Comparison of ENCODE assay signal across 22 cellular contexts in genomic region chr20:402496-402885, GRCh38. TPM values are rescaled to one million over a fixed set of nuclear protein-coding genes. Genes with fewer than 3 reads are reported as not detected.
DNase-seq lines count a peak whose midpoint lies in the region; ATAC-seq and TF ChIP-seq lines count a peak whose summit lies in the region.
"Had no signal": no experiment of that assay in that cellular context is flagged by ENCODE, and none has a peak within 500 bp of the region (broad histone marks: within the 10 kb centered on the region; RNA-seq: fewer than 3 reads in every experiment).

No MANE protein-coding gene starts in this region.

- no peaks in the 10 kb centered on the region; the same call in 1 of the 2 replicates for H3K36me3 ChIP-seq in Caco-2 (ENCODE audit: control insufficient read depth, insufficient read depth, low read length)
- H3K36me3 ChIP-seq in PC-3 (ENCODE audit: low read depth, low read length): peaks cover 6% of the 10 kb centered on the region; the same call in 1 of the 2 replicates
- H3K36me3 ChIP-seq: prostate gland had no signal

- no peaks in the 10 kb centered on the region for H3F3A ChIP-seq in PC-3 (ENCODE audit: low read length, unreplicated experiment)

- BruUV-seq in Caco-2 (replicated peaks; lab: Mats Ljungman, UMichigan): TSS peak; percentile 47
- TSS peak; percentile 24 for BruUV-seq in PC-3 (replicated peaks; lab: Mats Ljungman, UMichigan)

- peak overlapping the region; percentile 65 for H3K9ac ChIP-seq in PC-3 (ENCODE audit: low read length)

- ATAC-seq in PC-3 (no peak), HG02763 (IDR thresholded peaks at IDR 0.05; ENCODE audit: unreplicated experiment) (no peak), HG02610 (IDR thresholded peaks at IDR 0.05; ENCODE audit: unreplicated experiment) (no peak), left ventricle myocardium superior (no peak)
- no peak for ATAC-seq in effector memory CD8-positive, alpha-beta T cell (replicated peaks)
- ATAC-seq: CD8-positive, alpha-beta T cell; T-cell had no signal

- peak overlapping the region; percentile 96 for H3K27ac ChIP-seq in 22Rv1
- peak overlapping the region; percentile 91 for H3K27ac ChIP-seq in PC-3 (ENCODE audit: low read length)
- peak overlapping the region; percentile 100 for H3K27ac ChIP-seq in epithelial cell of prostate
- H3K27ac ChIP-seq: prostate gland, tibial artery had no signal

- H3K9me3 Mint-ChIP-seq in Caco-2 (ENCODE audit: unreplicated experiment): no peaks in the 10 kb centered on the region
- H3K9me3 Mint-ChIP-seq in effector memory CD8-positive, alpha-beta T cell: no peaks in the 10 kb centered on the region
- H3K9me3 Mint-ChIP-seq: CD8-positive, alpha-beta T cell; T-cell had no signal

- no peak for TF ChIP-seq CTCF in 22Rv1 (IDR thresholded peaks at IDR 0.05)
- TF ChIP-seq CTCF in Caco-2 (IDR thresholded peaks at IDR 0.05; ENCODE audit: insufficient read depth in 1 of 2, low read depth in 1 of 2, low read length in 1 of 2, severe bottlenecking in 1 of 2, unreplicated experiment in 1 of 2): no peak
- TF ChIP-seq CTCF in PC-3 (conservative IDR thresholded peaks at IDR 0.05; ENCODE audit: low read depth, low read length): no peak

- H3K27me3 ChIP-seq in Caco-2 (replicated peaks; ENCODE audit: control insufficient read depth, insufficient read depth, low read length) (no peaks in the 10 kb centered on the region), PC-3 (ENCODE audit: low read length) (no peaks in the 10 kb centered on the region)
- H3K27me3 ChIP-seq: tibial artery had no signal

- H3K4me3 ChIP-seq in Caco-2 (ENCODE audit: low read depth, low read length) (no peak overlapping the region), PC-3 (ENCODE audit: low read length) (no peak overlapping the region)
- H3K4me3 ChIP-seq: prostate gland, tibial artery had no signal

- DNase-seq in Caco-2 (no peak), PC-3 (no peak), epithelial cell of prostate (ENCODE audit: low read depth, low spot score) (no peak), left ventricle myocardium superior (no peak)
- DNase-seq in effector memory CD8-positive, alpha-beta T cell: no peak
- DNase-seq: activated CD4-positive, alpha-beta T cell treated with anti-CD3 and anti-CD28 coated beads, Interleukin-2, amount 50 U/mL, for 4 hours; activated naive CD4-positive, alpha-beta T cell treated with anti-CD3 and anti-CD28 coated beads, Interleukin-2, amount 50 U/mL, for 16 hours; CD8-positive, alpha-beta T cell; DMS79 treated with DMSO at 0.1 percent for 48 hours; H7; midbrain; NCI-H146; NCI-H2171 treated with DMSO at 0.1 percent for 48 hours; SIG-M5; stimulated activated CD4-positive, alpha-beta T cell treated with anti-CD3 and anti-CD28 coated beads, Interleukin-2, amount 100 ng/mL, for 24 hours; stimulated activated naive CD4-positive, alpha-beta T cell had no signal

- H3K27ac Mint-ChIP-seq in Caco-2 (ENCODE audit: unreplicated experiment): peak overlapping the region; percentile 98
- no peak overlapping the region for H3K27ac Mint-ChIP-seq in effector memory CD8-positive, alpha-beta T cell
- H3K27ac Mint-ChIP-seq: CD8-positive, alpha-beta T cell had no signal

- H3K4me1 ChIP-seq in Caco-2: peaks cover 33% of the 10 kb centered on the region
- H3K4me1 ChIP-seq in PC-3 (ENCODE audit: insufficient read depth, low read length): peaks cover 33% of the 10 kb centered on the region
- H3K4me1 ChIP-seq: prostate gland had no signal

- CTCF ChIA-PET in Caco-2 (lab: Charles Lee) (no interaction called here), PC-3 (lab: Charles Lee) (no interaction called here)

- intact Hi-C loops in Caco-2 (cut with micrococcal nuclease; ENCODE audit: unreplicated experiment) (loop anchor here (1.0 to 5.0 kb wide), 4 partner anchors 22 to 60 kb away; partner anchors contain the start of genes TBC1D20 and TRIB3), PC-3 (cut with micrococcal nuclease) (loop anchor here (5.0 kb wide), 1 partner anchor 40 kb away; no protein-coding TSS in a partner anchor), left ventricle myocardium superior (cut with micrococcal nuclease) (no loop called here)

- H4K20me1 ChIP-seq in PC-3 (ENCODE audit: low read length): no peaks in the 10 kb centered on the region

- no peaks in the 10 kb centered on the region for H3K79me2 ChIP-seq in PC-3 (ENCODE audit: low read length)

- no peak overlapping the region for H3K4me3 Mint-ChIP-seq in Caco-2 (ENCODE audit: unreplicated experiment)
- H3K4me3 Mint-ChIP-seq in effector memory CD8-positive, alpha-beta T cell: no peak overlapping the region
- H3K4me3 Mint-ChIP-seq: CD8-positive, alpha-beta T cell had no signal

- H3K9me2 ChIP-seq in PC-3 (replicated peaks; ENCODE audit: low read length): no peaks in the 10 kb centered on the region

- POLR2A ChIA-PET in Caco-2 (lab: Charles Lee) (interaction anchor here (0.6 to 0.7 kb wide), 3 partner anchors 22 to 55 kb away, joined by 3 to 5 read pairs (median 3); partner anchors contain the start of gene TRIB3), PC-3 (lab: Charles Lee; ENCODE audit: unreplicated experiment) (interaction anchor here (0.6 to 0.9 kb wide), 2 partner anchors 22 to 67 kb away, joined by 3 to 8 read pairs; partner anchors contain the start of gene TRIB3)

- no peaks in the 10 kb centered on the region for H3K27me3 Mint-ChIP-seq in Caco-2 (ENCODE audit: insufficient read depth, unreplicated experiment)
- no peaks in the 10 kb centered on the region for H3K27me3 Mint-ChIP-seq in effector memory CD8-positive, alpha-beta T cell
- H3K27me3 Mint-ChIP-seq: T-cell had no signal

- H3K36me3 Mint-ChIP-seq in Caco-2 (ENCODE audit: insufficient read depth, unreplicated experiment): peaks cover 49% of the 10 kb centered on the region
- H3K36me3 Mint-ChIP-seq in effector memory CD8-positive, alpha-beta T cell (ENCODE audit: insufficient read depth): peaks cover 30% of the 10 kb centered on the region

- peaks cover 34% of the 10 kb centered on the region for H3K4me1 Mint-ChIP-seq in Caco-2 (ENCODE audit: low read depth, unreplicated experiment)
- peaks cover 9 to 16% of the 10 kb centered on the region in 2 donors for H3K4me1 Mint-ChIP-seq in effector memory CD8-positive, alpha-beta T cell (ENCODE audit: low read depth in 2 of 2)

- H2AFZ ChIP-seq in PC-3 (ENCODE audit: low read length): no peak overlapping the region

- no peak overlapping the region for H3K4me2 ChIP-seq in PC-3 (ENCODE audit: low read length)

- H3K9me3 ChIP-seq in Caco-2: no peaks in the 10 kb centered on the region
- no peaks in the 10 kb centered on the region for H3K9me3 ChIP-seq in PC-3 (ENCODE audit: low read length)
- H3K9me3 ChIP-seq: prostate gland, tibial artery had no signal

RNA-seq across cellular contexts. Expression of gene RBCK1, which starts 5.6 kb away (rescaled TPM):
- total RNA-seq in Caco-2 (2022) (103 and 111 TPM in 2 replicates), PC-3 (2014; rRNA removed) (115 and 137 TPM in 2 replicates), left ventricle myocardium superior (44.8 TPM)

RNA-seq across cellular contexts. Expression of gene TRIB3, which starts 21.9 kb away (rescaled TPM):
- total RNA-seq in Caco-2 (2022) (113 and 132 TPM in 2 replicates), PC-3 (2014; rRNA removed) (160 and 193 TPM in 2 replicates), left ventricle myocardium superior (0.40 TPM)

RNA-seq across cellular contexts. Expression of gene NRSN2, which starts 55.6 kb away (rescaled TPM):
- total RNA-seq in Caco-2 (2022) (24.6 and 27.5 TPM in 2 replicates), PC-3 (2014; rRNA removed) (50.7 and 55.7 TPM in 2 replicates), left ventricle myocardium superior (17.4 TPM)

RNA-seq across cellular contexts. Expression of gene TBC1D20, which starts 59.8 kb away (rescaled TPM):
- 30.0 and 35.8 TPM in 2 replicates for total RNA-seq in Caco-2 (2022)
- total RNA-seq in PC-3 (2014; rRNA removed): 24.2 and 26.3 TPM in 2 replicates
- total RNA-seq in left ventricle myocardium superior: 23.3 TPM

Comparison
In these comparisons a context has a peak if more than half of its experiments do, and no peak if none do; other contexts are left out.
1. RNA of gene TRIB3, which starts 21.9 kb away (total RNA-seq): 160 to 193 TPM in PC-3 and 113 to 132 TPM in Caco-2; 0.40 TPM in left ventricle myocardium superior (single experiment); every median in the first group is over 10 times any median in the second.
2. Peak in every context shown above with its lines, with median percentiles within 50 percentile points of each other: H3K27ac ChIP-seq.